In the genomic region with DNA sequence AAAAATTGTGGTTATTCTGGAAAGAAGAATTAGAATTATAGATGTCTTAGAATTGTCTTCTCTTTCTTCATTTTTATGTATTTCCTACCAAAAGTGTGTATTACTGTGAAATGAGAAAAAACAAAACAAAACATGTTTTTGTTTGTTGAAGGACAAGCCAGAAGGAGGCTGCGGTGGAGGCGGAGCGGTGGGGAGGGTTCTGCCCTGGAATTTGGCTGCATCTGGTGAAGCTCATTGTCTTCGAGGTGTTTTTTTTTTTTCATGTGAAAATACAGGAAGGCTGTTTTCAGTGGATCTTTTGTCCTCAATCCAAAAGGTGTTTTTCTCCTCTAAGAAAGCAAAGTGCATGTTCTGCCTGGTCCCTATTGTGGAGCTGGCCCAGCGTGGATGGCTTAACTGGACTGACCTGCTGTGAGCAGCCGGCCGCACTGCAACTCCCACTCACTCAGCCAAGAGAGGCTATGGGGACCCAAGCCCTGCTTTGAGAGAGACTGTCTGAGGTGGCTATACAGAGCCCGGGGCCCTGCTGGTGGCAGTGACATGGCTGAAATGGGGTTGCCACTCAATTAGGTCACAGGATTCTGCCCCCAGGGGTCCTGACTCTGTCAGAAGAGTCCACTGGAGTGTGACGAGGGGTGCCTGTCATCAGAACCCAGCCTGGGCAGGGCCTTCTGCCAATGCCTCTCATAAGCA, we compare ENCODE assay signal across 25 cellular contexts.
"Had no signal": no experiment of that assay in that cellular context is flagged by ENCODE, and none has a peak within 500 bp of the region (broad histone marks: within the 10 kb centered on the region; RNA-seq: fewer than 3 reads in every experiment).

No MANE protein-coding gene starts in this region.

- H3K4me3 ChIP-seq: colonic mucosa, esophagus muscularis mucosa, gastroesophageal sphincter, heart right ventricle had no signal

- H3K4me1 Mint-ChIP-seq: activated B cell treated with CpG ODN at 0.5 μM for 24 hours; activated CD4-positive, alpha-beta T cell treated with anti-CD3 and anti-CD28 coated beads, Interleukin-2, amount 10 ng/mL, durations not matched to agents 7 days and 5 days; activated naive CD4-positive, alpha-beta T cell treated with anti-CD3 and anti-CD28 coated beads, Interleukin-2, amount 10 ng/mL, durations not matched to agents 7 days and 5 days; activated naive CD8-positive, alpha-beta T cell treated with anti-CD3 and anti-CD28 coated beads, Interleukin-2, amount 50 U/mL, for 24 hours had no signal

- H3K27ac ChIP-seq: colonic mucosa, esophagus muscularis mucosa, gastroesophageal sphincter, heart right ventricle had no signal

- H3K4me1 ChIP-seq: colonic mucosa, esophagus muscularis mucosa, gastroesophageal sphincter, heart right ventricle had no signal

- H3K27me3 ChIP-seq: colonic mucosa had no signal

- ATAC-seq: activated CD8-positive, alpha-beta T cell treated with anti-CD3 and anti-CD28 coated beads, Interleukin-2, amount 10 ng/mL, durations not matched to agents 7 days and 5 days; activated naive CD8-positive, alpha-beta T cell treated with anti-CD3 and anti-CD28 coated beads, Interleukin-2, amount 50 U/mL, for 24 hours; gastroesophageal sphincter; heart right ventricle; left lobe of liver; right cardiac atrium had no signal

- H3K9me3 ChIP-seq: colonic mucosa, esophagus muscularis mucosa, gastroesophageal sphincter, heart right ventricle had no signal

- H3K9me3 Mint-ChIP-seq: activated B cell treated with CpG ODN at 0.5 μM for 24 hours; activated CD4-positive, alpha-beta T cell treated with anti-CD3 and anti-CD28 coated beads, Interleukin-2, amount 10 ng/mL, durations not matched to agents 7 days and 5 days; activated naive CD4-positive, alpha-beta T cell treated with anti-CD3 and anti-CD28 coated beads, Interleukin-2, amount 10 ng/mL, durations not matched to agents 7 days and 5 days; activated naive CD8-positive, alpha-beta T cell treated with anti-CD3 and anti-CD28 coated beads, Interleukin-2, amount 50 U/mL, for 24 hours; nephron progenitor cell; stimulated activated naive CD8-positive, alpha-beta T cell treated with anti-CD3 and anti-CD28 coated beads, Interleukin-15, Interleukin-2, amounts not matched to agents 100 ng/mL and 50 ng/mL, for 24 hours; T-helper 2 cell treated with Interferon-gamma antibody and Interleukin-4, amounts not matched to agents 5 μg/mL and 100 μg/mL, for 36 hours; type B pancreatic cell had no signal

- H3K27ac Mint-ChIP-seq: activated B cell treated with CpG ODN at 0.5 μM for 24 hours; activated CD4-positive, alpha-beta T cell treated with anti-CD3 and anti-CD28 coated beads, Interleukin-2, amount 10 ng/mL, durations not matched to agents 7 days and 5 days; activated CD8-positive, alpha-beta T cell treated with anti-CD3 and anti-CD28 coated beads, Interleukin-2, amount 10 ng/mL, durations not matched to agents 7 days and 5 days; activated naive CD4-positive, alpha-beta T cell treated with anti-CD3 and anti-CD28 coated beads, Interleukin-2, amount 10 ng/mL, durations not matched to agents 7 days and 5 days; activated naive CD8-positive, alpha-beta T cell treated with anti-CD3 and anti-CD28 coated beads, Interleukin-2, amount 50 U/mL, for 24 hours; nephron progenitor cell; progenitor cell of endocrine pancreas; stimulated activated naive CD8-positive, alpha-beta T cell treated with anti-CD3 and anti-CD28 coated beads, Interleukin-15, Interleukin-2, amounts not matched to agents 100 ng/mL and 50 ng/mL, for 24 hours; T-helper 2 cell treated with Interferon-gamma antibody and Interleukin-4, amounts not matched to agents 5 μg/mL and 100 μg/mL, for 36 hours; type B pancreatic cell had no signal

- H3K36me3 Mint-ChIP-seq: activated naive CD4-positive, alpha-beta T cell treated with anti-CD3 and anti-CD28 coated beads, Interleukin-2, amount 10 ng/mL, durations not matched to agents 7 days and 5 days; brain; type B pancreatic cell had no signal

- H3K4me3 Mint-ChIP-seq: activated B cell treated with CpG ODN at 0.5 μM for 24 hours; activated CD4-positive, alpha-beta T cell treated with anti-CD3 and anti-CD28 coated beads, Interleukin-2, amount 10 ng/mL, durations not matched to agents 7 days and 5 days; activated CD8-positive, alpha-beta T cell treated with anti-CD3 and anti-CD28 coated beads, Interleukin-2, amount 10 ng/mL, durations not matched to agents 7 days and 5 days; activated naive CD4-positive, alpha-beta T cell treated with anti-CD3 and anti-CD28 coated beads, Interleukin-2, amount 10 ng/mL, durations not matched to agents 7 days and 5 days; activated naive CD8-positive, alpha-beta T cell treated with anti-CD3 and anti-CD28 coated beads, Interleukin-2, amount 50 U/mL, for 24 hours; brain; stimulated activated naive CD8-positive, alpha-beta T cell treated with anti-CD3 and anti-CD28 coated beads, Interleukin-15, Interleukin-2, amounts not matched to agents 100 ng/mL and 50 ng/mL, for 24 hours; T-helper 2 cell treated with Interferon-gamma antibody and Interleukin-4, amounts not matched to agents 5 μg/mL and 100 μg/mL, for 36 hours; type B pancreatic cell had no signal

- DNase-seq: activated B cell treated with CpG ODN at 0.5 μM for 24 hours; activated CD4-positive, alpha-beta T cell treated with anti-CD3 and anti-CD28 coated beads, Interleukin-2, amount 10 ng/mL, durations not matched to agents 7 days and 5 days; activated CD8-positive, alpha-beta memory T cell treated with anti-CD3 and anti-CD28 coated beads, Interleukin-2, amount 50 U/mL, for 48 hours; activated CD8-positive, alpha-beta T cell treated with anti-CD3 and anti-CD28 coated beads, Interleukin-2, amount 10 ng/mL, durations not matched to agents 7 days and 5 days; activated effector memory CD4-positive, alpha-beta T cell treated with Interleukin-2 at 50 U/mL for 16 hours; activated naive CD4-positive, alpha-beta T cell treated with anti-CD3 and anti-CD28 coated beads, Interleukin-2, amount 10 ng/mL, durations not matched to agents 7 days and 5 days; activated naive CD8-positive, alpha-beta T cell treated with anti-CD3 and anti-CD28 coated beads, Interleukin-2, amount 50 U/mL, for 24 hours; activated T-cell treated with anti-CD3 and anti-CD28 coated beads, Interleukin-2, amount 50 U/mL, for 48 hours; anterior cingulate cortex; caudate nucleus; colonic mucosa; heart right ventricle; nephron progenitor cell; right cardiac atrium; small intestine; stimulated activated CD4-positive, alpha-beta T cell treated with anti-CD3 and anti-CD28 coated beads, Interleukin-15, amount 100 ng/mL, for 24 hours; stimulated activated CD4-positive, alpha-beta T cell treated with anti-CD3 and anti-CD28 coated beads, Interleukin-2, amount 100 ng/mL, for 48 hours had no signal

- H3K27me3 Mint-ChIP-seq: activated B cell treated with CpG ODN at 0.5 μM for 24 hours; activated CD4-positive, alpha-beta T cell treated with anti-CD3 and anti-CD28 coated beads, Interleukin-2, amount 10 ng/mL, durations not matched to agents 7 days and 5 days; activated naive CD4-positive, alpha-beta T cell treated with anti-CD3 and anti-CD28 coated beads, Interleukin-2, amount 10 ng/mL, durations not matched to agents 7 days and 5 days; activated naive CD8-positive, alpha-beta T cell treated with anti-CD3 and anti-CD28 coated beads, Interleukin-2, amount 50 U/mL, for 24 hours; stimulated activated naive CD8-positive, alpha-beta T cell treated with anti-CD3 and anti-CD28 coated beads, Interleukin-15, Interleukin-2, amounts not matched to agents 100 ng/mL and 50 ng/mL, for 24 hours; type B pancreatic cell had no signal

- H3K36me3 ChIP-seq: colonic mucosa, esophagus muscularis mucosa, gastroesophageal sphincter, heart right ventricle had no signal
